In the genomic region with DNA sequence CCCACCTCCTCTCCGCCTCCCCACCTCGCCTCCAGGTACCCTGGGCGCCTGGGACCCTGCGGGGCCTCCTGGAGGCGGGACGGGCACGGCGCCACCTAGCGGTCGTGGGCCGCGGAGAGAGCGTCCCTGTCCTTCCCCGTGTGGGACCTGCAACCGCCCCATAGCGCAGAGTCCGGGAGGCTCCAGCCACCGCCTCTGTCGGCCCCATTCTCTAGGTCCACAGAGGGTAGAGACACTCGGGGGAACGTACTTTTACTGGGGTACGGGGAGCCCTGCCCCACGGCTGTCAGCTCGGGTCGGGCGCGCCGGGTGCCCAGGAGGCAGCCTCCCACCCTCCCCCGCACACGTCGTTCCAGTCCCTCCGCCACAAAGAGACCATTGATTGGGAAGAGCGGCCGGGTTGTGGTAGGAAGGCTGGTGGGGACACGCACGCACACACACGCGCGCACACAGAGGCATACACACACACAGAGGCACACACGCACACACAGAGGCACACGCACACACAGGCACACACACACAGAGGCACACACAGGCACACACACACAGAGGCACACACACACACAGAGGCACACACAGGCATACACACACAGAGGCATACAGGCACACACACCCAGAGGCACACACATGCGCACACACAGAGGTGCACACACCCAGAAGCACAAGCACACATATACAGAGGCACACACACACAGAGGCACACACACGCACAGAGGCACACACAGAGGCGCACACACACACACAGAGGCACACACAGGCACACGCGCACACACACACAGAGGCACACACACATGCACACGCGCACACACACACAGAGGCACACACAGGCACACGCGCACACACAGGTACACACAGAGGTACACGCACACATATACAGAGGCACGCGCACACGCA, we compare ENCODE assay signal across 8 cellular contexts. TPM values are rescaled to one million over a fixed set of nuclear protein-coding genes. Genes with fewer than 3 reads are reported as not detected.
DNase-seq lines count a peak whose midpoint lies in the region; TF ChIP-seq lines count a peak whose summit lies in the region.

No MANE protein-coding gene starts in this region.

- H3K9me3 Mint-ChIP-seq in nephron, result no peaks in the 10 kb centered on the region

- peak overlapping the region; percentile 71 to 81 (median 78) for H3K27ac Mint-ChIP-seq in nephron

- H3K27me3 Mint-ChIP-seq in nephron (ENCODE audit: low read depth), result peaks cover 46% of the 10 kb centered on the region

- H3K4me3 ChIP-seq in LNCaP clone FGC (ENCODE audit: low read depth, low read length) (no peak overlapping the region), esophagus squamous epithelium (peak overlapping the region in 2 of 4 donors; percentile 33 to 54), testis (peak overlapping the region in 1 of 2 donors; percentile 45)

- TF ChIP-seq CTCF in GM10266 (IDR thresholded peaks at IDR 0.05; ENCODE audit: control insufficient read depth, insufficient read depth, low read depth, missing control alignments) (peak; percentile 90), LNCaP clone FGC (IDR thresholded peaks at IDR 0.05; ENCODE audit: control insufficient read depth, extremely low read depth, insufficient read depth) (peak; percentile 85), esophagus squamous epithelium (IDR thresholded peaks at IDR 0.05) (peak; percentile 46 to 88 (median 76)), nephron (IDR thresholded peaks at IDR 0.05; ENCODE audit: unreplicated experiment in 3 of 3) (peak; percentile 63 to 80 (median 71)), testis (IDR thresholded peaks at IDR 0.05) (peak; percentile 64 to 88 (median 65))

- TF ChIP-seq POLR2A in esophagus squamous epithelium (IDR thresholded peaks at IDR 0.05) (no peak), testis (IDR thresholded peaks at IDR 0.05) (no peak)

- H3K27me3 ChIP-seq in esophagus squamous epithelium (peaks cover 0 to 45% (median 0%) of the 10 kb centered on the region in 4 donors), testis (no peaks in the 10 kb centered on the region)

- H3K4me1 ChIP-seq in esophagus squamous epithelium (peaks cover 5 to 23% (median 11%) of the 10 kb centered on the region in 3 donors), testis (peaks cover 5% of the 10 kb centered on the region)

- H3K36me3 ChIP-seq in esophagus squamous epithelium (no peaks in the 10 kb centered on the region), testis (ENCODE audit: low read depth, missing control alignments) (no peaks in the 10 kb centered on the region)

- peak overlapping the region in 1 of 4 donors; percentile 0 for H3K27ac ChIP-seq in esophagus squamous epithelium
- H3K27ac ChIP-seq in testis, result no peak overlapping the region

- H3K36me3 Mint-ChIP-seq in nephron (ENCODE audit: low read depth), result no peaks in the 10 kb centered on the region

- peaks cover 29% of the 10 kb centered on the region for H3K4me1 Mint-ChIP-seq in nephron

- intact Hi-C loops in esophagus squamous epithelium (cut with DNase I) (loop anchor here (10.0 kb wide), 1 partner anchor 363 kb away; no protein-coding TSS in a partner anchor), testis (cut with DNase I; ENCODE audit: low total_unique reads) (no loop called here)

- peak; percentile 85 for DNase-seq in GM10266 (ENCODE audit: extremely low spot score)
- DNase-seq in LNCaP clone FGC (ENCODE audit: low read depth), result no peak
- peak; percentile 49 for DNase-seq in activated T-cell treated with anti-CD3 and anti-CD28 coated beads for 4 hours
- no peak for DNase-seq in esophagus squamous epithelium (lab: John Stamatoyannopoulos, UW)
- DNase-seq in testis, result peak; percentile 70
- DNase-seq in cerebellar cortex (ENCODE audit: low spot score), result no peak
- no peak for DNase-seq in NCI-H128 (lab: John Stamatoyannopoulos, UW; ENCODE audit: unreplicated experiment)

- peak overlapping the region; percentile 72 to 85 (median 79) for H3K4me3 Mint-ChIP-seq in nephron

- 11 to 30% methylated on average over 18 to 35 of the region's 54 CpGs for WGBS in esophagus squamous epithelium, 2 donors
- 14% methylated on average over 51 of the region's 54 CpGs; no CpG with 5 or more reads in 1 of the 2 donors for WGBS in testis, 2 donors

- H3K9me3 ChIP-seq in esophagus squamous epithelium, result no peaks in the 10 kb centered on the region
- H3K9me3 ChIP-seq in testis, result no peaks in the 10 kb centered on the region

RNA-seq across cellular contexts. Expression of a gene that starts 12.6 kb away (rescaled TPM):
- total RNA-seq in esophagus squamous epithelium (100 to 1,000 TPM in 2 of 4 donors, 10 to 100 TPM in 2; 72.5 to 163 (median 117) TPM), testis (1 to 10 TPM; 5.2 TPM)
- polyA plus RNA-seq in testis (ENCODE audit: insufficient read depth, low read depth, low replicate concordance), result 5.4 TPM

Comparison
In these comparisons a context has a peak if more than half of its experiments do, and no peak if none do; other contexts are left out.
1. DNase-seq: peak in GM10266 (single experiment), activated T-cell treated with anti-CD3 and anti-CD28 coated beads for 4 hours (single experiment) and testis (single experiment); none in LNCaP clone FGC (single experiment), esophagus squamous epithelium (single experiment), cerebellar cortex (single experiment) and NCI-H128 (single experiment).
2. RNA of a gene that starts 12.6 kb away (total RNA-seq): 72.5 to 163 TPM in esophagus squamous epithelium; 5.2 TPM in testis; every median in the first group is over 10 times any median in the second.
3. Peak in every context shown above with its lines, with median percentiles within 50 percentile points of each other: CTCF ChIP-seq.